Comparison of ENCODE assay signal across 9 cellular contexts in genomic region chr7:25319707-25320106, GRCh38.
"Had no signal": no experiment of that assay in that cellular context is flagged by ENCODE, and none has a peak within 500 bp of the region (broad histone marks: within the 10 kb centered on the region; RNA-seq: fewer than 3 reads in every experiment).

No MANE protein-coding gene starts in this region.

- ATAC-seq: activated T-helper 17 cell treated with anti-CD3 and anti-CD28 coated beads, Interleukin-2, amount 50 U/mL, for 72 hours; gastroesophageal sphincter; heart right ventricle; natural killer cell treated with Interleukin-12 subunit alpha and Interleukin-12 subunit beta and Interleukin-15 and Interleukin-18, amount 100 ng/mL, for 72 hours; stimulated activated effector memory CD8-positive, alpha-beta T cell treated with anti-CD3 and anti-CD28 coated beads, Interleukin-12 subunit alpha, Interleukin-12 subunit beta, amount 100 ng/mL, for 72 hours had no signal

- H3K9me3 Mint-ChIP-seq: activated naive CD4-positive, alpha-beta T cell treated with anti-CD3 and anti-CD28 coated beads for 36 hours; activated T-helper 17 cell treated with anti-CD3 and anti-CD28 coated beads, Interleukin-2, amount 50 U/mL, for 72 hours; endodermal cell; natural killer cell treated with Interleukin-12 subunit alpha and Interleukin-12 subunit beta and Interleukin-15 and Interleukin-18, amount 100 ng/mL, for 72 hours; stimulated activated effector memory CD8-positive, alpha-beta T cell treated with anti-CD3 and anti-CD28 coated beads, Interleukin-12 subunit alpha, Interleukin-12 subunit beta, amount 100 ng/mL, for 72 hours had no signal

- H3K36me3 Mint-ChIP-seq: natural killer cell treated with Interleukin-12 subunit alpha and Interleukin-12 subunit beta and Interleukin-15 and Interleukin-18, amount 100 ng/mL, for 72 hours; stimulated activated effector memory CD8-positive, alpha-beta T cell treated with anti-CD3 and anti-CD28 coated beads, Interleukin-12 subunit alpha, Interleukin-12 subunit beta, amount 100 ng/mL, for 72 hours had no signal

- DNase-seq: activated CD4-positive, CD25-positive, alpha-beta regulatory T cell treated with anti-CD3 and anti-CD28 coated beads, Interleukin-2, amount 50 U/mL, for 72 hours; activated naive CD4-positive, alpha-beta T cell treated with anti-CD3 and anti-CD28 coated beads for 36 hours; dermis blood vessel endothelial cell; endodermal cell; heart right ventricle had no signal

- H3K4me3 ChIP-seq: gastroesophageal sphincter, heart right ventricle had no signal

- H3K27ac Mint-ChIP-seq: activated naive CD4-positive, alpha-beta T cell treated with anti-CD3 and anti-CD28 coated beads for 36 hours; activated T-helper 17 cell treated with anti-CD3 and anti-CD28 coated beads, Interleukin-2, amount 50 U/mL, for 72 hours; endodermal cell; natural killer cell treated with Interleukin-12 subunit alpha and Interleukin-12 subunit beta and Interleukin-15 and Interleukin-18, amount 100 ng/mL, for 72 hours; stimulated activated effector memory CD8-positive, alpha-beta T cell treated with anti-CD3 and anti-CD28 coated beads, Interleukin-12 subunit alpha, Interleukin-12 subunit beta, amount 100 ng/mL, for 72 hours had no signal

- H3K27me3 ChIP-seq: gastroesophageal sphincter had no signal

- H3K36me3 ChIP-seq: gastroesophageal sphincter, heart right ventricle had no signal

- H3K9me3 ChIP-seq: gastroesophageal sphincter, heart right ventricle had no signal

- H3K27ac ChIP-seq: gastroesophageal sphincter, heart right ventricle had no signal

- H3K4me1 ChIP-seq: heart right ventricle had no signal
